In the genomic region with DNA sequence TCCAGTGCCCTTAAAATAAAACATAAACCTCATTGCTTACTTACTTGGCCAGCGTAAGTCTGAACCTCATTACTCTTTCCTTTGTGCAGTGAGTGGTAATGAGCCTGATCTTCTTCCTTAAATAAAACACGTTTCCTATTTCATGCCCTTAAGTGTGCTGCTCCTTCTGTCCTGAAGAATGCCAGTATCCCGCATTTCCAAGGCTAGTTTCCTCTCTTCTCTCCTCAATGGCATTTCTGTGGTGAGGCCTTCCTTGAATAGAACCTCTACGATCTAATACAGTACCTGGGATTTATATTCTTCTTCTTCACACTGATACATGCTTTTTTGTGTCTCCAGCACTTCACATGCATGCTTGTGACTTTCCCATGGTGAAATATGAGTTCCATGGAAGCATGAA, we compare ENCODE assay signal across 2 cellular contexts.
TF ChIP-seq lines count a peak whose summit lies in the region.

No MANE protein-coding gene starts in this region.

TF ChIP-seq in GM23338, 12 proteins besides CTCF, POLR2A, EP300 and RAD21:
- TF ChIP-seq EZH2 (IDR thresholded peaks at IDR 0.05; ENCODE audit: low read depth, unreplicated experiment) (no peak), STAT1 (IDR thresholded peaks at IDR 0.05; ENCODE audit: unreplicated experiment) (no peak), JUNB (IDR thresholded peaks at IDR 0.05; ENCODE audit: unreplicated experiment) (no peak), POLR2AphosphoS5 (IDR thresholded peaks at IDR 0.05; ENCODE audit: low read depth) (no peak)
- TF ChIP-seq, protein P1, sequence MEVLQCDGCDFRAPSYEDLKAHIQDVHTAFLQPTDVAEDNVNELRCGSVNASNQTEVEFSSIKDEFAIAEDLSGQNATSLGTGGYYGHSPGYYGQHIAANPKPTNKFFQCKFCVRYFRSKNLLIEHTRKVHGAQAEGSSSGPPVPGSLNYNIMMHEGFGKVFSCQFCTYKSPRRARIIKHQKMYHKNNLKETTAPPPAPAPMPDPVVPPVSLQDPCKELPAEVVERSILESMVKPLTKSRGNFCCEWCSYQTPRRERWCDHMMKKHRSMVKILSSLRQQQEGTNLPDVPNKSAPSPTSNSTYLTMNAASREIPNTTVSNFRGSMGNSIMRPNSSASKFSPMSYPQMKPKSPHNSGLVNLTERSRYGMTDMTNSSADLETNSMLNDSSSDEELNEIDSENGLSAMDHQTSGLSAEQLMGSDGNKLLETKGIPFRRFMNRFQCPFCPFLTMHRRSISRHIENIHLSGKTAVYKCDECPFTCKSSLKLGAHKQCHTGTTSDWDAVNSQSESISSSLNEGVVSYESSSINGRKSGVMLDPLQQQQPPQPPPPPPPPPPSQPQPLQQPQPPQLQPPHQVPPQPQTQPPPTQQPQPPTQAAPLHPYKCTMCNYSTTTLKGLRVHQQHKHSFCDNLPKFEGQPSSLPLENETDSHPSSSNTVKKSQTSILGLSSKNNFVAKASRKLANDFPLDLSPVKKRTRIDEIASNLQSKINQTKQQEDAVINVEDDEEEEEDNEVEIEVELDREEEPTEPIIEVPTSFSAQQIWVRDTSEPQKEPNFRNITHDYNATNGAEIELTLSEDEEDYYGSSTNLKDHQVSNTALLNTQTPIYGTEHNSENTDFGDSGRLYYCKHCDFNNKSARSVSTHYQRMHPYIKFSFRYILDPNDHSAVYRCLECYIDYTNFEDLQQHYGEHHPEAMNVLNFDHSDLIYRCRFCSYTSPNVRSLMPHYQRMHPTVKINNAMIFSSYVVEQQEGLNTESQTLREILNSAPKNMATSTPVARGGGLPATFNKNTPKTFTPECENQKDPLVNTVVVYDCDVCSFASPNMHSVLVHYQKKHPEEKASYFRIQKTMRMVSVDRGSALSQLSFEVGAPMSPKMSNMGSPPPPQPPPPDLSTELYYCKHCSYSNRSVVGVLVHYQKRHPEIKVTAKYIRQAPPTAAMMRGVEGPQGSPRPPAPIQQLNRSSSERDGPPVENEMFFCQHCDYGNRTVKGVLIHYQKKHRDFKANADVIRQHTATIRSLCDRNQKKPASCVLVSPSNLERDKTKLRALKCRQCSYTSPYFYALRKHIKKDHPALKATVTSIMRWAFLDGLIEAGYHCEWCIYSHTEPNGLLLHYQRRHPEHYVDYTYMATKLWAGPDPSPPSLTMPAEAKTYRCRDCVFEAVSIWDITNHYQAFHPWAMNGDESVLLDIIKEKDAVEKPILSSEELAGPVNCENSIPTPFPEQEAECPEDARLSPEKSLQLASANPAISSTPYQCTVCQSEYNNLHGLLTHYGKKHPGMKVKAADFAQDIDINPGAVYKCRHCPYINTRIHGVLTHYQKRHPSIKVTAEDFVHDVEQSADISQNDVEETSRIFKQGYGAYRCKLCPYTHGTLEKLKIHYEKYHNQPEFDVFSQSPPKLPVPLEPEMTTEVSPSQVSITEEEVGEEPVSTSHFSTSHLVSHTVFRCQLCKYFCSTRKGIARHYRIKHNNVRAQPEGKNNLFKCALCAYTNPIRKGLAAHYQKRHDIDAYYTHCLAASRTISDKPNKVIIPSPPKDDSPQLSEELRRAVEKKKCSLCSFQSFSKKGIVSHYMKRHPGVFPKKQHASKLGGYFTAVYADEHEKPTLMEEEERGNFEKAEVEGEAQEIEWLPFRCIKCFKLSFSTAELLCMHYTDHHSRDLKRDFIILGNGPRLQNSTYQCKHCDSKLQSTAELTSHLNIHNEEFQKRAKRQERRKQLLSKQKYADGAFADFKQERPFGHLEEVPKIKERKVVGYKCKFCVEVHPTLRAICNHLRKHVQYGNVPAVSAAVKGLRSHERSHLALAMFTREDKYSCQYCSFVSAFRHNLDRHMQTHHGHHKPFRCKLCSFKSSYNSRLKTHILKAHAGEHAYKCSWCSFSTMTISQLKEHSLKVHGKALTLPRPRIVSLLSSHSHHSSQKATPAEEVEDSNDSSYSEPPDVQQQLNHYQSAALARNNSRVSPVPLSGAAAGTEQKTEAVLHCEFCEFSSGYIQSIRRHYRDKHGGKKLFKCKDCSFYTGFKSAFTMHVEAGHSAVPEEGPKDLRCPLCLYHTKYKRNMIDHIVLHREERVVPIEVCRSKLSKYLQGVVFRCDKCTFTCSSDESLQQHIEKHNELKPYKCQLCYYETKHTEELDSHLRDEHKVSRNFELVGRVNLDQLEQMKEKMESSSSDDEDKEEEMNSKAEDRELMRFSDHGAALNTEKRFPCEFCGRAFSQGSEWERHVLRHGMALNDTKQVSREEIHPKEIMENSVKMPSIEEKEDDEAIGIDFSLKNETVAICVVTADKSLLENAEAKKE (CRISPR knock-in tag; IDR thresholded peaks at IDR 0.05) = no peak
- TF ChIP-seq, protein P2, sequence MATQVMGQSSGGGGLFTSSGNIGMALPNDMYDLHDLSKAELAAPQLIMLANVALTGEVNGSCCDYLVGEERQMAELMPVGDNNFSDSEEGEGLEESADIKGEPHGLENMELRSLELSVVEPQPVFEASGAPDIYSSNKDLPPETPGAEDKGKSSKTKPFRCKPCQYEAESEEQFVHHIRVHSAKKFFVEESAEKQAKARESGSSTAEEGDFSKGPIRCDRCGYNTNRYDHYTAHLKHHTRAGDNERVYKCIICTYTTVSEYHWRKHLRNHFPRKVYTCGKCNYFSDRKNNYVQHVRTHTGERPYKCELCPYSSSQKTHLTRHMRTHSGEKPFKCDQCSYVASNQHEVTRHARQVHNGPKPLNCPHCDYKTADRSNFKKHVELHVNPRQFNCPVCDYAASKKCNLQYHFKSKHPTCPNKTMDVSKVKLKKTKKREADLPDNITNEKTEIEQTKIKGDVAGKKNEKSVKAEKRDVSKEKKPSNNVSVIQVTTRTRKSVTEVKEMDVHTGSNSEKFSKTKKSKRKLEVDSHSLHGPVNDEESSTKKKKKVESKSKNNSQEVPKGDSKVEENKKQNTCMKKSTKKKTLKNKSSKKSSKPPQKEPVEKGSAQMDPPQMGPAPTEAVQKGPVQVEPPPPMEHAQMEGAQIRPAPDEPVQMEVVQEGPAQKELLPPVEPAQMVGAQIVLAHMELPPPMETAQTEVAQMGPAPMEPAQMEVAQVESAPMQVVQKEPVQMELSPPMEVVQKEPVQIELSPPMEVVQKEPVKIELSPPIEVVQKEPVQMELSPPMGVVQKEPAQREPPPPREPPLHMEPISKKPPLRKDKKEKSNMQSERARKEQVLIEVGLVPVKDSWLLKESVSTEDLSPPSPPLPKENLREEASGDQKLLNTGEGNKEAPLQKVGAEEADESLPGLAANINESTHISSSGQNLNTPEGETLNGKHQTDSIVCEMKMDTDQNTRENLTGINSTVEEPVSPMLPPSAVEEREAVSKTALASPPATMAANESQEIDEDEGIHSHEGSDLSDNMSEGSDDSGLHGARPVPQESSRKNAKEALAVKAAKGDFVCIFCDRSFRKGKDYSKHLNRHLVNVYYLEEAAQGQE (IDR thresholded peaks at IDR 0.05; ENCODE audit: unreplicated experiment) = no peak
TF ChIP-seq in GM23338: peak in this region for 0.

TF ChIP-seq in H1, 55 proteins besides CTCF, POLR2A, EP300 and RAD21:
- TF ChIP-seq SUZ12 (IDR thresholded peaks at IDR 0.05; ENCODE audit: low read length) (no peak), BCL11A (IDR thresholded peaks at IDR 0.05; ENCODE audit: low read depth in 2 of 2, low read length in 2 of 2) (no peak), RBBP5 (IDR thresholded peaks at IDR 0.05; ENCODE audit: borderline replicate concordance, low read depth, low read length) (no peak), YY1 (IDR thresholded peaks at IDR 0.05; ENCODE audit: low read depth, low read length) (no peak), TEAD4 (IDR thresholded peaks at IDR 0.05; ENCODE audit: low read depth, low read length) (no peak), SP2 (IDR thresholded peaks at IDR 0.05; ENCODE audit: low read length) (no peak), SP4 (IDR thresholded peaks at IDR 0.05; ENCODE audit: low read length) (no peak), KDM5A (IDR thresholded peaks at IDR 0.05; ENCODE audit: low read length) (no peak)
